36 cellular contexts compared by ENCODE assay signal in genomic region chr20:22928679-22929078, GRCh38.
"Had no signal": no experiment of that assay in that cellular context is flagged by ENCODE, and none has a peak within 500 bp of the region (broad histone marks: within the 10 kb centered on the region; RNA-seq: fewer than 3 reads in every experiment).

No MANE protein-coding gene starts in this region.

- H3K36me3 ChIP-seq: adrenal gland, breast epithelium had no signal

- H2AFZ ChIP-seq: PC-9 had no signal

- H3K27ac Mint-ChIP-seq: activated B cell treated with CpG ODN at 0.5 μM for 24 hours; activated CD8-positive, alpha-beta T cell treated with anti-CD3 and anti-CD28 coated beads for 36 hours; activated naive CD4-positive, alpha-beta T cell treated with anti-CD3 and anti-CD28 coated beads, Interleukin-2, amount 50 U/mL, for 24 hours; activated naive CD8-positive, alpha-beta T cell treated with anti-CD3 and anti-CD28 coated beads, Interleukin-2, amount 10 ng/mL, durations not matched to agents 7 days and 5 days; activated T-cell treated with anti-CD3 and anti-CD28 coated beads, Interleukin-2, amount 50 U/mL, for 24 hours; activated T-helper 2 cell treated with anti-CD3 and anti-CD28 coated beads, Interferon-gamma antibody, Interleukin-2, Interleukin-4, amounts not matched to agents 10 μg/mL and 5 μg/mL and 100 μg/mL, durations not matched to agents 14 hours and 24 hours and 36 hours; T-cell; T-helper 17 cell had no signal

- H3K4me3 Mint-ChIP-seq: activated B cell treated with CpG ODN at 0.5 μM for 24 hours; activated CD8-positive, alpha-beta T cell treated with anti-CD3 and anti-CD28 coated beads for 36 hours; activated naive CD4-positive, alpha-beta T cell treated with anti-CD3 and anti-CD28 coated beads, Interleukin-2, amount 50 U/mL, for 24 hours; activated naive CD8-positive, alpha-beta T cell treated with anti-CD3 and anti-CD28 coated beads, Interleukin-2, amount 10 ng/mL, durations not matched to agents 7 days and 5 days; activated T-cell treated with anti-CD3 and anti-CD28 coated beads, Interleukin-2, amount 50 U/mL, for 24 hours; T-cell; T-helper 17 cell had no signal

- H3K9me3 ChIP-seq: adrenal gland, body of pancreas, breast epithelium had no signal

- H3K4me2 ChIP-seq: PC-9 had no signal

- H3K4me1 Mint-ChIP-seq: activated B cell treated with CpG ODN at 0.5 μM for 24 hours; activated naive CD4-positive, alpha-beta T cell treated with anti-CD3 and anti-CD28 coated beads, Interleukin-2, amount 50 U/mL, for 24 hours; activated naive CD8-positive, alpha-beta T cell treated with anti-CD3 and anti-CD28 coated beads, Interleukin-2, amount 10 ng/mL, durations not matched to agents 7 days and 5 days; T-cell; T-helper 17 cell had no signal

- H3K9me3 Mint-ChIP-seq: activated B cell treated with CpG ODN at 0.5 μM for 24 hours; activated CD8-positive, alpha-beta T cell treated with anti-CD3 and anti-CD28 coated beads for 36 hours; activated naive CD4-positive, alpha-beta T cell treated with anti-CD3 and anti-CD28 coated beads, Interleukin-2, amount 50 U/mL, for 24 hours; activated naive CD8-positive, alpha-beta T cell treated with anti-CD3 and anti-CD28 coated beads, Interleukin-2, amount 10 ng/mL, durations not matched to agents 7 days and 5 days; activated T-cell treated with anti-CD3 and anti-CD28 coated beads, Interleukin-2, amount 50 U/mL, for 24 hours; activated T-helper 2 cell treated with anti-CD3 and anti-CD28 coated beads, Interferon-gamma antibody, Interleukin-2, Interleukin-4, amounts not matched to agents 10 μg/mL and 5 μg/mL and 100 μg/mL, durations not matched to agents 14 hours and 24 hours and 36 hours; T-cell had no signal

- DNase-seq: activated B cell treated with CpG ODN at 0.5 μM for 24 hours; activated CD4-positive, alpha-beta T cell treated with anti-CD3 and anti-CD28 coated beads for 4 hours; activated CD4-positive, alpha-beta T cell treated with anti-CD3 and anti-CD28 coated beads, Interleukin-2, amount 50 U/mL, for 4 hours; activated CD4-positive, CD25-positive, alpha-beta regulatory T cell treated with anti-CD3 and anti-CD28 coated beads, Interleukin-2, amount 50 U/mL, for 72 hours; activated CD8-positive, alpha-beta T cell treated with anti-CD3 and anti-CD28 coated beads for 36 hours; activated gamma-delta T cell; activated naive CD4-positive, alpha-beta T cell treated with Interleukin-2 at 50 U/mL for 16 hours; activated naive CD8-positive, alpha-beta T cell treated with anti-CD3 and anti-CD28 coated beads, Interleukin-2, amount 10 ng/mL, durations not matched to agents 7 days and 5 days; activated T-cell treated with anti-CD3 and anti-CD28 coated beads, Interleukin-2, amount 50 U/mL, for 24 hours; adrenal gland; body of pancreas; IMR-90; Karpas-422; KBM-7; NCI-H1105; NCI-H1417 treated with DMSO at 0.1 percent for 48 hours; NCI-H187 treated with DMSO at 0.1 percent for 48 hours; NCI-H2081 treated with DMSO at 0.1 percent for 48 hours; NCI-H226; NCI-H446 treated with DMSO at 0.1 percent for 48 hours; NCI-H524; NCI-H69; NK-92 treated with Interleukin-12 subunit alpha and Interleukin-12 subunit beta, amount 100 ng/mL, for 24 hours; PC-9; SIG-M5; T-cell; T-helper 17 cell had no signal

- H3K27me3 Mint-ChIP-seq: activated B cell treated with CpG ODN at 0.5 μM for 24 hours; activated CD8-positive, alpha-beta T cell treated with anti-CD3 and anti-CD28 coated beads for 36 hours; activated naive CD4-positive, alpha-beta T cell treated with anti-CD3 and anti-CD28 coated beads, Interleukin-2, amount 50 U/mL, for 24 hours; T-cell; T-helper 17 cell had no signal

- H3K4me3 ChIP-seq: adrenal gland, body of pancreas, breast epithelium, PC-9 had no signal

- ATAC-seq: activated CD8-positive, alpha-beta T cell treated with anti-CD3 and anti-CD28 coated beads for 36 hours; body of pancreas; Right ventricle myocardium inferior; SK-N-SH treated with all-trans-retinoic acid at 6 μM for 48 hours; T-cell; T-helper 17 cell had no signal

- H3K4me1 ChIP-seq: adrenal gland, breast epithelium had no signal

- FAIRE-seq: astrocyte, RCC 7860 had no signal

- H3K36me3 Mint-ChIP-seq: activated naive CD4-positive, alpha-beta T cell treated with anti-CD3 and anti-CD28 coated beads, Interleukin-2, amount 50 U/mL, for 24 hours; activated naive CD8-positive, alpha-beta T cell treated with anti-CD3 and anti-CD28 coated beads, Interleukin-2, amount 10 ng/mL, durations not matched to agents 7 days and 5 days; T-cell had no signal

- H3K27ac ChIP-seq: adrenal gland, body of pancreas, breast epithelium, PC-9, RWPE1, VCaP had no signal

- H3K27me3 ChIP-seq: body of pancreas, breast epithelium had no signal
